In genomic region chr4:38949416-38950051, GRCh38 we compare ENCODE assay signal across 10 cellular contexts.
DNase-seq lines count a peak whose midpoint lies in the region; ATAC-seq, FAIRE-seq and TF ChIP-seq lines count a peak whose summit lies in the region.
"Had no signal": no experiment of that assay in that cellular context is flagged by ENCODE, and none has a peak within 500 bp of the region (broad histone marks: within the 10 kb centered on the region; RNA-seq: fewer than 3 reads in every experiment).

No MANE protein-coding gene starts in this region.

- no TSS peak for BruUV-seq in HepG2 (replicated peaks; lab: Mats Ljungman, UMichigan)

- H3K9me3 ChIP-seq in liver (ENCODE audit: control insufficient read depth in 4 of 4, low read length in 3 of 4) (no peaks in the 10 kb centered on the region), HepG2 (ENCODE audit: low read length) (no peaks in the 10 kb centered on the region)

- no peak overlapping the region for H3K9ac ChIP-seq in liver (ENCODE audit: low read depth in 1 of 2, low read length in 2 of 2)
- no peak overlapping the region for H3K9ac ChIP-seq in HepG2 (ENCODE audit: insufficient read depth, low read depth, low read length)

- H3K4me3 ChIP-seq in liver (ENCODE audit: low read depth in 1 of 3, low read length in 3 of 3) (no peak overlapping the region), HepG2 (replicated peaks in 1 of 3; ENCODE audit: insufficient read depth in 1 of 3, low read depth in 2 of 3, low read length in 3 of 3) (no peak overlapping the region), fibroblast of the aortic adventitia (ENCODE audit: low read depth, low read length) (no peak overlapping the region)

- no peak for FAIRE-seq in HepG2 (lab: Jason Lieb, UNC)

- H3K27me3 ChIP-seq in liver (ENCODE audit: control insufficient read depth in 4 of 4, insufficient read depth in 4 of 4, low read length in 3 of 4) (no peaks in the 10 kb centered on the region), HepG2 (ENCODE audit: control insufficient read depth in 1 of 2, insufficient read depth in 2 of 2, low read length in 2 of 2) (no peaks in the 10 kb centered on the region)

- ATAC-seq in HepG2 = no peak
- ATAC-seq in GM18520 (IDR thresholded peaks at IDR 0.05; ENCODE audit: unreplicated experiment) = no peak

- no peak for TF ChIP-seq RAD21 in liver (IDR thresholded peaks at IDR 0.05)
- no peak for TF ChIP-seq RAD21 in HepG2 (CRISPR knock-in tag; IDR thresholded peaks at IDR 0.05)

- H3K4me1 ChIP-seq in liver (ENCODE audit: control insufficient read depth in 4 of 4, insufficient read depth in 4 of 4, low read length in 3 of 4) (peaks cover 4 to 41% (median 33%) of the 10 kb centered on the region in 4 donors), HepG2 (ENCODE audit: insufficient read depth, low read length) (peaks cover 16% of the 10 kb centered on the region)

- no peak overlapping the region for H2AFZ ChIP-seq in HepG2 (ENCODE audit: low read length)

- H3K27ac ChIP-seq in liver (ENCODE audit: low read depth in 1 of 2, low read length in 2 of 2) (peak overlapping the region; percentile 45 to 83), HepG2 (ENCODE audit: extremely low read length, insufficient read depth, low read length) (no peak overlapping the region), temporal lobe (ENCODE audit: low read depth, low read length) (peak overlapping the region; percentile 54)
- H3K27ac ChIP-seq: HL-60 had no signal

- CTCF ChIA-PET in HepG2 (lab: Yijun Ruan, JAX; ENCODE audit: low intra/inter-chr PET ratio, low total read pairs) = no interaction called here

- no peak for TF ChIP-seq CTCF in liver (IDR thresholded peaks at IDR 0.05; ENCODE audit: low read depth, low read length, missing input control)
- no peak for TF ChIP-seq CTCF in HepG2 (CRISPR knock-in tag; IDR thresholded peaks at IDR 0.05)
- no peak for TF ChIP-seq CTCF in fibroblast of the aortic adventitia (IDR thresholded peaks at IDR 0.05; ENCODE audit: insufficient read depth, low read length)

- in situ Hi-C loops in HepG2 (cut with HindIII; ENCODE audit: extremely low pct_ligation_motif_present, low pct_unique_long_range_greater_than_20kb) = no loop called here

- TF ChIP-seq EP300 in HepG2 (IDR thresholded peaks at IDR 0.05; ENCODE audit: low read depth in 2 of 2, low read length in 2 of 2) = no peak
- TF ChIP-seq EP300 in HepG2 (CRISPR knock-in tag; IDR thresholded peaks at IDR 0.05; ENCODE audit: borderline replicate concordance) = no peak

- H4K20me1 ChIP-seq in HepG2 (ENCODE audit: insufficient read depth, low read length) = no peaks in the 10 kb centered on the region

- DNase-seq in HepG2 (ENCODE audit: low spot score) = no peak
- DNase-seq in activated T-cell treated with anti-CD3 and anti-CD28 coated beads, Interleukin-2, amount 50 U/mL, for 48 hours = peak; percentile 33 to 36
- peak; percentile 26 for DNase-seq in fibroblast of the aortic adventitia (ENCODE audit: low read depth)
- DNase-seq in NCI-H128 (lab: John Stamatoyannopoulos, UW; ENCODE audit: unreplicated experiment) = no peak
- no peak for DNase-seq in NCI-H2029 treated with DMSO at 0.1 percent for 48 hours (lab: John Stamatoyannopoulos, UW)
- DNase-seq: NK-92 treated with Interleukin-12 subunit alpha and Interleukin-12 subunit beta, amount 100 ng/mL, for 24 hours had no signal

- H3K36me3 ChIP-seq in liver (ENCODE audit: control insufficient read depth in 4 of 4, insufficient read depth in 3 of 4, low read depth in 1 of 4, low read length in 3 of 4) (peaks cover 0 to 2% (median under 1%) of the 10 kb centered on the region in 4 donors), HepG2 (replicated peaks in 1 of 2; ENCODE audit: control insufficient read depth in 1 of 2, insufficient read depth in 2 of 2, low read length in 2 of 2) (peaks cover 0 to 7% of the 10 kb centered on the region in 2 experiments; a peak in 2 of 5 replicates)

- H3K4me2 ChIP-seq in HepG2 (ENCODE audit: low read depth, low read length) = no peak overlapping the region

- H3K79me2 ChIP-seq in HepG2 (ENCODE audit: insufficient read depth, low read length) = no peaks in the 10 kb centered on the region

- POLR2A ChIA-PET in HepG2 (lab: Yijun Ruan, JAX) = no interaction called here

- 54% methylated on average over 5 of the region's 5 CpGs for WGBS in liver
- 68% methylated on average over 5 of the region's 5 CpGs for WGBS in HepG2 (ENCODE audit: low lambda C conversion rate)

- no peak for TF ChIP-seq POLR2A in HepG2 (IDR thresholded peaks at IDR 0.05; ENCODE audit: insufficient read depth in 1 of 2, low read depth in 2 of 2, low read length in 2 of 2)

- intact Hi-C loops in HepG2 (cut with micrococcal nuclease; ENCODE audit: unreplicated experiment) = no loop called here

TF ChIP-seq in liver, 16 proteins besides CTCF, POLR2A, EP300 and RAD21 (continues in another document):
- no peak for TF ChIP-seq FOXA2 (IDR thresholded peaks at IDR 0.05)
- no peak for TF ChIP-seq ZBTB33 (IDR thresholded peaks at IDR 0.05)

TF ChIP-seq in HepG2, 621 proteins besides CTCF, POLR2A, EP300 and RAD21:
- no peak for TF ChIP-seq ZNF382 (CRISPR knock-in tag; IDR thresholded peaks at IDR 0.05; ENCODE audit: borderline replicate concordance)
- TF ChIP-seq ZNF7 (CRISPR knock-in tag; IDR thresholded peaks at IDR 0.05) = no peak
- no peak for TF ChIP-seq PLSCR1 (CRISPR knock-in tag; IDR thresholded peaks at IDR 0.05; ENCODE audit: borderline replicate concordance)
- TF ChIP-seq NONO (IDR thresholded peaks at IDR 0.05) = no peak
- no peak for TF ChIP-seq NONO (CRISPR knock-in tag; conservative IDR thresholded peaks at IDR 0.05)
- TF ChIP-seq SP140L (CRISPR knock-in tag; IDR thresholded peaks at IDR 0.05; ENCODE audit: borderline replicate concordance) = no peak
- no peak for TF ChIP-seq ZNF101 (CRISPR knock-in tag; IDR thresholded peaks at IDR 0.05; ENCODE audit: borderline replicate concordance, low read depth)
- TF ChIP-seq NBN (conservative IDR thresholded peaks at IDR 0.05) = no peak

Comparison
In these comparisons a context has a peak if more than half of its experiments do, and no peak if none do; other contexts are left out.
1. DNase-seq: peak in activated T-cell treated with anti-CD3 and anti-CD28 coated beads, Interleukin-2, amount 50 U/mL, for 48 hours (2 of 2) and fibroblast of the aortic adventitia (single experiment); none in HepG2 (single experiment), NCI-H128 (single experiment) and NCI-H2029 treated with DMSO at 0.1 percent for 48 hours (single experiment).